8 cellular contexts compared by ENCODE assay signal in the genomic region with DNA sequence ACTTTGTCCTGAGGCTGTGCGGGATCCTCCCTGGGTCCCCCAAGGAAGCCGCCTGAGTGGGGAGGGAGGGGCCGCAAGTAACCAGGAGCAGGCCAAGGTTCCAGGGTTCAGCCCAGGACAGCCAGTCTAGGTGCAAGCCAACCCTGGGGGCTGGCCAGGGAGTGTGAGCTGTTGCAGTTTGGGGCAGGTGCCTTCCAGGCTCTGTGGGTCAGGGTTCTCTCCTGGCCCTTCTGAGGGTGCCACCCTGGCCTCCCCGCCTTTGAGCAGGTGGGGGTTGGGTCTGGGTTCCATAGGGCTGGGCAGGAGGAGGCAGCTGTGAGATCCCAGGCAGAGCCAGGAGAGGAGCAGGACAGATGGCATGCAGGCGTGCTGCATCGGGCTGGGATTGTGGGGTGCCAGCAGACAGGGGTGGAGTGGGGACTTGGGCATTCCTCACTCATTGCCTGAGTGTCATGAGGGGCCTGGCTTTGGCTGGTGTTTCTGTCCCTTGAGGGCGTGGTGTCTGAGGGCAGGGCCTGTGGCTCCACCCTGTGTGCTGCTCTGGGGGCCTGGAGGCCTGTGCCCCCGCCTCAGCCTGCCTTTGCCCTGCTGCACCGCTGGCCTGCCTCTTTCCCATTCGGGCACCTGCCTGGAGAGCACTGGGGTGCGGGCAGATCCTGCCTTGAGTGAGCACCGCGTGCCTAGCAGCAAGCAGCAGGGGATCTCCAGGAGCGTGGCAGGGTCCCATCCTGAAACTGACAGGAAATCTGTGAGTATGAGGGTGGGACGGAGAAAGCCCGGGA. TPM values are rescaled to one million over a fixed set of nuclear protein-coding genes. Genes with fewer than 3 reads are reported as not detected.
A peak's percentile ranks its signal among the peaks of the same experiment; 100 is the strongest.
DNase-seq lines count a peak whose midpoint lies in the region; ATAC-seq and TF ChIP-seq lines count a peak whose summit lies in the region.

No MANE protein-coding gene starts in this region.

- no peak overlapping the region for H2AFZ ChIP-seq in PC-3 (ENCODE audit: low read length)

- intact Hi-C loops in PC-3 (cut with micrococcal nuclease): no loop called here

- no peak overlapping the region for H3K9ac ChIP-seq in PC-3 (ENCODE audit: low read length)

- no peak overlapping the region for H3K4me2 ChIP-seq in PC-3 (ENCODE audit: low read length)

- CTCF ChIA-PET in PC-3 (lab: Charles Lee): no interaction called here

- no peaks in the 10 kb centered on the region for H4K20me1 ChIP-seq in PC-3 (ENCODE audit: low read length)

- no peaks in the 10 kb centered on the region for H3K9me2 ChIP-seq in PC-3 (replicated peaks; ENCODE audit: low read length)

- H3K36me3 ChIP-seq in PC-3 (ENCODE audit: low read depth, low read length) (no peaks in the 10 kb centered on the region), WERI-Rb-1 (no peaks in the 10 kb centered on the region; the same call in 1 of the 2 replicates)

- POLR2A ChIA-PET in PC-3 (lab: Charles Lee; ENCODE audit: unreplicated experiment): no interaction called here

- peaks cover 1% of the 10 kb centered on the region; the same call in 1 of the 2 replicates for H3K27me3 Mint-ChIP-seq in HFFc6 (ENCODE audit: insufficient read depth)

- H3F3A ChIP-seq in PC-3 (ENCODE audit: low read length, unreplicated experiment): no peaks in the 10 kb centered on the region

- BruUV-seq in PC-3 (replicated peaks; lab: Mats Ljungman, UMichigan): no TSS peak

- no peaks in the 10 kb centered on the region for H3K9me3 Mint-ChIP-seq in HFFc6

- no peak overlapping the region for H3K4me3 ChIP-seq in PC-3 (ENCODE audit: low read length)
- H3K4me3 ChIP-seq in WERI-Rb-1 (ENCODE audit: low read depth, low read length): no peak overlapping the region

- TF ChIP-seq CTCF in HFFc6 (IDR thresholded peaks at IDR 0.05) (no peak), PC-3 (conservative IDR thresholded peaks at IDR 0.05; ENCODE audit: low read depth, low read length) (no peak), WERI-Rb-1 (IDR thresholded peaks at IDR 0.05; ENCODE audit: low read depth, low read length) (no peak)

- H3K27ac ChIP-seq in PC-3 (ENCODE audit: low read length) (no peak overlapping the region), WERI-Rb-1 (no peak overlapping the region)

- no peak overlapping the region; the same call in 1 of the 2 replicates for H3K27ac Mint-ChIP-seq in HFFc6

- H3K4me3 Mint-ChIP-seq in HFFc6: no peak overlapping the region

- H3K36me3 Mint-ChIP-seq in HFFc6 (ENCODE audit: low read depth): no peaks in the 10 kb centered on the region

- H3K27me3 ChIP-seq in PC-3 (ENCODE audit: low read length) (no peaks in the 10 kb centered on the region), WERI-Rb-1 (ENCODE audit: insufficient read depth, low read depth, severe bottlenecking) (no peaks in the 10 kb centered on the region)

- ATAC-seq in GM21723 (IDR thresholded peaks at IDR 0.05; ENCODE audit: unreplicated experiment) (peak; percentile 35), left lobe of liver (peak; percentile 72), PC-3 (no peak), GM18517 (IDR thresholded peaks at IDR 0.05; ENCODE audit: unreplicated experiment) (no peak)

- DNase-seq in GM03348 (ENCODE audit: low spot score): peak; percentile 37
- DNase-seq in activated CD4-positive, alpha-beta T cell treated with anti-CD3 and anti-CD28 coated beads, Interleukin-2, amount 50 U/mL, for 48 hours: peak; percentile 63 to 73
- DNase-seq in left lobe of liver (ENCODE audit: low spot score): peak; percentile 90
- DNase-seq in HFFc6: no peak
- DNase-seq in PC-3: no peak
- no peak for DNase-seq in WERI-Rb-1

- no peaks in the 10 kb centered on the region for H3K4me1 ChIP-seq in PC-3 (ENCODE audit: insufficient read depth, low read length)

- peaks cover 8% of the 10 kb centered on the region for H3K4me1 Mint-ChIP-seq in HFFc6 (ENCODE audit: low read depth)

- peaks cover 2% of the 10 kb centered on the region; the same call in 1 of the 2 replicates for H3K79me2 ChIP-seq in PC-3 (ENCODE audit: low read length)

- H3K9me3 ChIP-seq in PC-3 (ENCODE audit: low read length) (no peaks in the 10 kb centered on the region), WERI-Rb-1 (ENCODE audit: severe bottlenecking) (no peaks in the 10 kb centered on the region)

RNA-seq across cellular contexts. Expression of a gene that starts 18.4 kb away (rescaled TPM):
- total RNA-seq in left lobe of liver (91.9 TPM), PC-3 (2014; rRNA removed) (10.1 and 11.4 TPM in 2 replicates)
- total RNA-seq in HFFc6 (2021; fragmentation: NEBNext Ultra II Directional; extraction: Animal tissue kit (Norgen Biotek cat#: 25700)): 10 to 100 TPM; 22.5 to 29.1 (median 23.5) TPM

Comparison
In these comparisons a context has a peak if more than half of its experiments do, and no peak if none do; other contexts are left out.
1. DNase-seq: peak in GM03348 (single experiment), activated CD4-positive, alpha-beta T cell treated with anti-CD3 and anti-CD28 coated beads, Interleukin-2, amount 50 U/mL, for 48 hours (2 of 2) and left lobe of liver (single experiment); none in HFFc6 (single experiment), PC-3 (single experiment) and WERI-Rb-1 (single experiment).
2. ATAC-seq: peak in GM21723 (single experiment) and left lobe of liver (single experiment); none in PC-3 (single experiment) and GM18517 (single experiment).